18 cellular contexts compared by ENCODE assay signal in the genomic region with DNA sequence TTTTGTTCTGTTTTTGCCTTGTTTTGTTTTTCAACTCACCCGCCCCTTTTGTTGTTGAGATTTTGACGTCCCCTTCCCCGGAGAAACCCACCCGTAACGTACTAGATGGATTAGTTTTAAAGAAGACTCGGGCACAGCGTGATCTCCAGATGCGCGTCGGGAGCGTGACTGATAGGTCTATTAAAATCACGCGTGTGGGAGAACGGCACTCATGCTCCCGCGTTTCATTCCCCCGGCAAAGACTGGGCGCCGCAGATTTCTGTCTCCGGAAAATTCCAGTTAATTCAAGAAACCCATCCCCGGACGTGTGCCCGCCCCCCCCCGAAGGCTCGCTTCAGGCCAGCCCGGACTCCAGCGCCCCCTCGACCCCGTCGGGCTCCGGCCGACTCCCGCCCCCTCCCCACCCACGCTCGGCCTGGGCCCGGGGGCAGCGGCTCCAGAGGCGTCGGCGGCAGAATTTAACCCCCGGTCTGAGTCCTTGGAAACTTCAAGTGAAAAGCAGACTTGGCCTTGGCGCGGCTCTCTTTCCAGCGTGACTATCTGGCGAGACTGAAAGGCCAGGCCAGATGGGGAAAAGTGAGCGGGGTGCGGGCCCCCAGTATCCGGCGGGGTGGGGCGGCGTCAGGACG. TPM values are rescaled to one million over a fixed set of nuclear protein-coding genes. Genes with fewer than 3 reads are reported as not detected.
A peak's percentile ranks its signal among the peaks of the same experiment; 100 is the strongest.
DNase-seq lines count a peak whose midpoint lies in the region; ATAC-seq, FAIRE-seq and TF ChIP-seq lines count a peak whose summit lies in the region.
"Had no signal": no experiment of that assay in that cellular context is flagged by ENCODE, and none has a peak within 500 bp of the region (broad histone marks: within the 10 kb centered on the region; RNA-seq: fewer than 3 reads in every experiment).

No MANE protein-coding gene starts in this region.

- H3K79me2 ChIP-seq in astrocyte (ENCODE audit: insufficient read depth, low read length) = no peaks in the 10 kb centered on the region

- no peak overlapping the region for H3K9ac ChIP-seq in BLaER1
- H3K9ac ChIP-seq in astrocyte (ENCODE audit: low read length) = no peak overlapping the region

- H3K27ac ChIP-seq in BLaER1 (no peak overlapping the region), astrocyte (ENCODE audit: low read depth, low read length) (no peak overlapping the region)
- no peak overlapping the region for H3K27ac ChIP-seq in effector memory CD4-positive, alpha-beta T cell (ENCODE audit: insufficient read depth, low read length, poor library complexity, severe bottlenecking)
- H3K27ac ChIP-seq: cardiac muscle cell, neutrophil had no signal

- no peak overlapping the region for H2AFZ ChIP-seq in astrocyte (ENCODE audit: low read depth, low read length)

- peaks cover 6% of the 10 kb centered on the region for H3K4me1 Mint-ChIP-seq in astrocyte (ENCODE audit: low read depth, unreplicated experiment)
- H3K4me1 Mint-ChIP-seq in mesothelial cell of epicardium = peaks cover 18% of the 10 kb centered on the region

- no peak for TF ChIP-seq CTCF in astrocyte (IDR thresholded peaks at IDR 0.05; ENCODE audit: insufficient read depth, low read depth, low read length)
- no peak for TF ChIP-seq CTCF in mesothelial cell of epicardium (IDR thresholded peaks at IDR 0.05; ENCODE audit: unreplicated experiment)

- H3K4me3 Mint-ChIP-seq in astrocyte (ENCODE audit: unreplicated experiment) (no peak overlapping the region), mesothelial cell of epicardium (peak overlapping the region; percentile 42)
- H3K4me3 Mint-ChIP-seq: CD8-positive, alpha-beta T cell had no signal

- H4K20me1 ChIP-seq in BLaER1 (peaks cover 86% of the 10 kb centered on the region), astrocyte (ENCODE audit: insufficient read depth, low read length) (no peaks in the 10 kb centered on the region)

- H3K4me2 ChIP-seq in BLaER1 (peak overlapping the region; percentile 61), astrocyte (ENCODE audit: low read length) (peak overlapping the region; percentile 55)

- FAIRE-seq in astrocyte (lab: Jason Lieb, UNC) (no peak), urothelium cell line (lab: Jason Lieb, UNC) (no peak)

- DNase-seq in DMS79 (lab: John Stamatoyannopoulos, UW) (peak; percentile 78), astrocyte (ENCODE audit: low read depth) (no peak), mesothelial cell of epicardium (ENCODE audit: low spot score in 2 of 2, unreplicated experiment in 2 of 2) (no peak), DMS 273 (lab: John Stamatoyannopoulos, UW; ENCODE audit: unreplicated experiment) (no peak), urothelium cell line (ENCODE audit: low spot score) (no peak)
- DNase-seq in effector memory CD4-positive, alpha-beta T cell = no peak
- DNase-seq: activated CD4-positive, alpha-beta T cell treated with anti-CD3 and anti-CD28 coated beads, Interleukin-2, amount 50 U/mL, for 1 hour; activated effector memory CD4-positive, alpha-beta T cell treated with anti-CD3 and anti-CD28 coated beads, Interleukin-2, amount 50 U/mL, for 16 hours; CD8-positive, alpha-beta T cell; GOT3; NCI-H2171 treated with DMSO at 0.1 percent for 48 hours; OCI-M1 had no signal

- H3K4me1 ChIP-seq in BLaER1 (peaks cover 9% of the 10 kb centered on the region; the same call in 1 of the 2 replicates), astrocyte (ENCODE audit: insufficient read depth, low read length) (no peaks in the 10 kb centered on the region)
- no peaks in the 10 kb centered on the region for H3K4me1 ChIP-seq in effector memory CD4-positive, alpha-beta T cell (ENCODE audit: control insufficient read depth, insufficient read depth, low read length, poor library complexity, severe bottlenecking)

- H3K4me3 ChIP-seq in BLaER1 = peak overlapping the region; percentile 46; the same call in 1 of the 2 replicates
- no peak overlapping the region for H3K4me3 ChIP-seq in astrocyte (ENCODE audit: insufficient read depth, low read depth, low read length)
- no peak overlapping the region for H3K4me3 ChIP-seq in effector memory CD4-positive, alpha-beta T cell (ENCODE audit: insufficient read depth, low read depth, low read length, poor library complexity, severe bottlenecking)

- peaks cover 26% of the 10 kb centered on the region for H3K9me3 ChIP-seq in BLaER1
- H3K9me3 ChIP-seq in astrocyte (ENCODE audit: insufficient read depth, low read depth, low read length) = no peaks in the 10 kb centered on the region
- no peaks in the 10 kb centered on the region for H3K9me3 ChIP-seq in effector memory CD4-positive, alpha-beta T cell (ENCODE audit: control insufficient read depth, low read length)
- H3K9me3 ChIP-seq: neutrophil had no signal

- H3K36me3 Mint-ChIP-seq in astrocyte (ENCODE audit: low read depth, unreplicated experiment) (peaks cover 6% of the 10 kb centered on the region), mesothelial cell of epicardium (no peaks in the 10 kb centered on the region)

- H3K27me3 Mint-ChIP-seq in astrocyte (ENCODE audit: low read depth, unreplicated experiment) (peaks cover 70% of the 10 kb centered on the region), mesothelial cell of epicardium (ENCODE audit: low read depth) (peaks cover 86% of the 10 kb centered on the region)

- peaks cover 30% of the 10 kb centered on the region for H3K9me3 Mint-ChIP-seq in astrocyte (ENCODE audit: unreplicated experiment)
- H3K9me3 Mint-ChIP-seq in mesothelial cell of epicardium = no peaks in the 10 kb centered on the region
- H3K9me3 Mint-ChIP-seq: CD8-positive, alpha-beta T cell had no signal

- H3K27me3 ChIP-seq in BLaER1 (peaks cover 100% of the 10 kb centered on the region), astrocyte (ENCODE audit: insufficient read depth, low read length) (peaks cover 57% of the 10 kb centered on the region)
- H3K27me3 ChIP-seq in effector memory CD4-positive, alpha-beta T cell (replicated peaks; ENCODE audit: control insufficient read depth, insufficient read depth, low read length, poor library complexity, severe bottlenecking) = peaks cover 33% of the 10 kb centered on the region

- no peak for ATAC-seq in HG03457 (IDR thresholded peaks at IDR 0.05; ENCODE audit: unreplicated experiment)
- ATAC-seq: CD8-positive, alpha-beta T cell; left lobe of liver had no signal

- H3K36me3 ChIP-seq in BLaER1 (no peaks in the 10 kb centered on the region), astrocyte (ENCODE audit: insufficient read depth, low read length) (no peaks in the 10 kb centered on the region)
- no peaks in the 10 kb centered on the region for H3K36me3 ChIP-seq in effector memory CD4-positive, alpha-beta T cell (ENCODE audit: control insufficient read depth, insufficient read depth, low read length)
- H3K36me3 ChIP-seq: cardiac muscle cell, neutrophil had no signal

- H3K27ac Mint-ChIP-seq in astrocyte (ENCODE audit: unreplicated experiment) (peak overlapping the region; percentile 34), mesothelial cell of epicardium (no peak overlapping the region)
- H3K27ac Mint-ChIP-seq: CD8-positive, alpha-beta T cell had no signal

RNA-seq across cellular contexts. Expression of gene SOX1, which starts 5.1 kb away (rescaled TPM):
- not detected in 2 replicates for total RNA-seq in astrocyte
- total RNA-seq in mesothelial cell of epicardium = not detected in 3 replicates
- total RNA-seq: cardiac muscle cell; CD8-positive, alpha-beta T cell; left lobe of liver; M059J had no signal
